Comparison of ENCODE assay signal across 8 cellular contexts in genomic region chr22:41285820-41286638, GRCh38. TPM values are rescaled to one million over a fixed set of nuclear protein-coding genes. Genes with fewer than 3 reads are reported as not detected.
DNase-seq lines count a peak whose midpoint lies in the region; ATAC-seq and TF ChIP-seq lines count a peak whose summit lies in the region.

Gene RANGAP1, minus strand, starts transcription at chr22:41286187. Its CDS starts 5,143 bp downstream, at chr22:41281044.

- peaks cover 46% of the 10 kb centered on the region for H3K79me2 ChIP-seq in SK-N-SH (ENCODE audit: insufficient read depth)

- POLR2A ChIA-PET in GM10248 (lab: Yijun Ruan, JAX) (interaction anchor here (1.0 to 1.7 kb wide), 4 partner anchors 15 to 304 kb away, joined by 5 to 7 read pairs (median 6); partner anchors contain the start of genes PMM1, TEF and ZC3H7B), SK-N-SH (lab: Yijun Ruan, JAX) (interaction anchor here (1.2 to 1.4 kb wide), 3 partner anchors 15 to 160 kb away, joined by 3 to 8 read pairs (median 4); partner anchors contain the start of genes TOB2 and ZC3H7B)

- TF ChIP-seq CTCF in GM10248 (IDR thresholded peaks at IDR 0.05; ENCODE audit: control extremely low read depth, extremely low read depth, low read depth, missing control alignments): no peak
- TF ChIP-seq CTCF in SK-N-SH (IDR thresholded peaks at IDR 0.05): no peak
- peak in 2 of 4 experiments; percentile 48 to 62 for TF ChIP-seq CTCF in gastroesophageal sphincter (IDR thresholded peaks at IDR 0.05)
- peak; percentile 75 for TF ChIP-seq CTCF in neutrophil (IDR thresholded peaks at IDR 0.05)

- peaks cover 18% of the 10 kb centered on the region for H3F3A ChIP-seq in SK-N-SH (replicated peaks; ENCODE audit: insufficient read depth)

- H3K9ac ChIP-seq in SK-N-SH: peak within 1 kb of the TSS; percentile 85

- H3K36me3 ChIP-seq in SK-N-SH (replicated peaks in 1 of 2; ENCODE audit: control insufficient read depth in 1 of 2, insufficient read depth in 2 of 2, low read length in 1 of 2): peaks cover 3 to 6% of the 10 kb centered on the region in 2 experiments
- peaks cover 0 to 37% of the 10 kb centered on the region in 2 donors for H3K36me3 ChIP-seq in gastroesophageal sphincter
- no peaks in the 10 kb centered on the region for H3K36me3 ChIP-seq in neutrophil

- WGBS in SK-N-SH (ENCODE audit: low lambda C conversion rate): 0% methylated on average over 19 of the region's 77 CpGs
- WGBS in gastroesophageal sphincter (ENCODE audit: low coverage in 1 of 2), 2 donors: 0% methylated on average over 6 of the region's 77 CpGs; no CpG with 5 or more reads in 1 of the 2 donors

- TF ChIP-seq EP300 in SK-N-SH (IDR thresholded peaks at IDR 0.05; ENCODE audit: borderline replicate concordance in 1 of 2, low read depth in 1 of 2, low read length in 1 of 2) (peak in 1 of 2 experiments; percentile 57; a peak in 2 of 4 replicates), gastroesophageal sphincter (IDR thresholded peaks at IDR 0.05) (no peak)

- peak within 1 kb of the TSS; percentile 83 for H2AFZ ChIP-seq in SK-N-SH (ENCODE audit: low read depth)

- no peaks in the 10 kb centered on the region for H4K20me1 ChIP-seq in SK-N-SH (ENCODE audit: insufficient read depth)

- H3K9me3 ChIP-seq in SK-N-SH: no peaks in the 10 kb centered on the region
- no peaks in the 10 kb centered on the region for H3K9me3 ChIP-seq in gastroesophageal sphincter
- no peaks in the 10 kb centered on the region for H3K9me3 ChIP-seq in neutrophil

- peak within 1 kb of the TSS; percentile 63 to 70 for H3K4me3 ChIP-seq in SK-N-SH (ENCODE audit: low read depth in 2 of 2, low read length in 1 of 2)
- peak within 1 kb of the TSS; percentile 70 to 93 for H3K4me3 ChIP-seq in gastroesophageal sphincter
- peak within 1 kb of the TSS; percentile 93 to 98 for H3K4me3 ChIP-seq in neutrophil (ENCODE audit: low read depth in 1 of 2, low read length in 1 of 2)

- no peak for TF ChIP-seq RAD21 in SK-N-SH (IDR thresholded peaks at IDR 0.05; ENCODE audit: low read length)

- H3K9me2 ChIP-seq in SK-N-SH: no peaks in the 10 kb centered on the region

- ATAC-seq in HG02571 (IDR thresholded peaks at IDR 0.05; ENCODE audit: unreplicated experiment): peak; percentile 91
- ATAC-seq in gastroesophageal sphincter: peak; percentile 99

- H3K4me1 ChIP-seq in SK-N-SH (ENCODE audit: control insufficient read depth in 1 of 2, insufficient read depth in 2 of 2, low read depth in 1 of 2, low read length in 1 of 2) (peaks cover 4 to 5% of the 10 kb centered on the region in 2 experiments; a peak in 2 of 4 replicates), gastroesophageal sphincter (peaks cover 0 to 25% (median 10%) of the 10 kb centered on the region in 3 donors), neutrophil (ENCODE audit: control insufficient read depth in 1 of 2, insufficient read depth in 1 of 2, low read depth in 1 of 2, low read length in 1 of 2) (peaks cover 21 to 32% of the 10 kb centered on the region in 2 experiments)

- H3K27ac ChIP-seq in SK-N-SH (ENCODE audit: low read depth in 2 of 2, low read length in 1 of 2) (peak within 1 kb of the TSS; percentile 86 to 91), gastroesophageal sphincter (peak within 1 kb of the TSS; percentile 48 to 93 (median 86)), neutrophil (peak within 1 kb of the TSS; percentile 87), substantia nigra (ENCODE audit: low read depth, low read length, poor library complexity, severe bottlenecking) (peak within 1 kb of the TSS; percentile 94)

- H3K4me2 ChIP-seq in SK-N-SH: peak within 1 kb of the TSS; percentile 87

- CTCF ChIA-PET in GM10248 (lab: Yijun Ruan, JAX) (interaction anchor here (1.2 to 1.6 kb wide), 5 partner anchors 11 to 29 kb away, joined by 3 to 7 read pairs (median 3); partner anchors contain the start of gene ZC3H7B), SK-N-SH (lab: Yijun Ruan, JAX) (no interaction called here)

- H3K27me3 ChIP-seq in SK-N-SH (ENCODE audit: insufficient read depth) (no peaks in the 10 kb centered on the region), gastroesophageal sphincter (no peaks in the 10 kb centered on the region), neutrophil (no peaks in the 10 kb centered on the region)

- peak; percentile 62 to 69 for TF ChIP-seq POLR2A in gastroesophageal sphincter (IDR thresholded peaks at IDR 0.05)

- DNase-seq in GM10248 (ENCODE audit: extremely low spot score) (peak; percentile 97), NCI-H1048 (lab: John Stamatoyannopoulos, UW) (peak; percentile 98), SK-N-SH (peak; percentile 89), substantia nigra (lab: John Stamatoyannopoulos, UW) (peak; percentile 84 to 99 (median 98))
- DNase-seq in activated naive CD4-positive, alpha-beta T cell treated with anti-CD3 and anti-CD28 coated beads, Interleukin-2, amount 50 U/mL, for 16 hours: peak; percentile 98

TF ChIP-seq in SK-N-SH, 30 proteins besides CTCF, POLR2A, EP300 and RAD21:
- TF ChIP-seq USF2 (IDR thresholded peaks at IDR 0.05; ENCODE audit: borderline replicate concordance, low read depth, low read length) (no peak), ZBTB33 (IDR thresholded peaks at IDR 0.05; ENCODE audit: borderline replicate concordance, low read depth) (0 out of 2 replicates have a peak, but pooled peaks have one; percentile 25), MAX (IDR thresholded peaks at IDR 0.05; ENCODE audit: low read depth) (peak; percentile 77), TAF1 (IDR thresholded peaks at IDR 0.05; ENCODE audit: borderline replicate concordance, low read depth, low read length) (peak; percentile 60; the same call in 1 of the 2 replicates), FOXJ3 (CRISPR knock-in tag; IDR thresholded peaks at IDR 0.05) (no peak), NFIC (IDR thresholded peaks at IDR 0.05; ENCODE audit: borderline replicate concordance) (no peak), MEF2A (IDR thresholded peaks at IDR 0.05; ENCODE audit: borderline replicate concordance, low read depth) (no peak), SIN3A (IDR thresholded peaks at IDR 0.05; ENCODE audit: borderline replicate concordance, low read depth, low read length) (no peak), POLR2AphosphoS5 (IDR thresholded peaks at IDR 0.05; ENCODE audit: low read depth, low read length) (peak; percentile 20; the same call in 1 of the 2 replicates), CHD2 (IDR thresholded peaks at IDR 0.05; ENCODE audit: low read length, partially characterized antibody) (peak; percentile 30), EZH2phosphoT487 (IDR thresholded peaks at IDR 0.05; ENCODE audit: borderline replicate concordance, low read depth) (no peak), FOXM1 (IDR thresholded peaks at IDR 0.05; ENCODE audit: low read depth) (no peak), GABPA (IDR thresholded peaks at IDR 0.05; ENCODE audit: low read depth) (peak; percentile 72), YY1 (IDR thresholded peaks at IDR 0.05; ENCODE audit: low read depth) (peak; percentile 64; the same call in 1 of the 2 replicates), ELF1 (IDR thresholded peaks at IDR 0.05) (peak; percentile 77), TCF12 (IDR thresholded peaks at IDR 0.05) (no peak), MXI1 (IDR thresholded peaks at IDR 0.05; ENCODE audit: low read depth, low read length) (peak; percentile 84), RFX5 (IDR thresholded peaks at IDR 0.05; ENCODE audit: low read length) (no peak), RXRA (IDR thresholded peaks at IDR 0.05; ENCODE audit: borderline replicate concordance, low read depth) (no peak)

RNA-seq across cellular contexts. Expression of gene RANGAP1, which starts in this region (rescaled TPM):
- 65.8 and 67.1 TPM in 2 replicates for polyA plus RNA-seq in SK-N-SH (2012; rRNA removed)
- polyA plus RNA-seq in SK-N-SH (2012; cell fraction: cytosol; rRNA removed): 31.3 and 43.2 TPM in 2 replicates
- polyA plus RNA-seq in SK-N-SH (2012; cell fraction: nucleus; rRNA removed): 106 and 141 TPM in 2 replicates
- total RNA-seq in gastroesophageal sphincter: 10 to 100 TPM; 47.9 to 91.5 (median 59.1) TPM

Comparison
In these comparisons a context has a peak if more than half of its experiments do, and no peak if none do; other contexts are left out.
1. Peak in every context shown above with its lines: DNase-seq, ATAC-seq, H3K4me3 ChIP-seq and H3K27ac ChIP-seq.